In genomic region chr14:49767473-49768300, GRCh38 we compare ENCODE assay signal across 8 cellular contexts. TPM values are rescaled to one million over a fixed set of nuclear protein-coding genes. Genes with fewer than 3 reads are reported as not detected.
DNase-seq lines count a peak whose midpoint lies in the region; ATAC-seq and TF ChIP-seq lines count a peak whose summit lies in the region.

Gene KLHDC2 (plus strand): TSS chr14:49768153. CDS start chr14:49768469, 316 bp downstream.

- intact Hi-C loops in sciatic nerve (cut with DNase I), result loop anchor here (5.0 kb wide), 1 partner anchor 135 kb away; no protein-coding TSS in a partner anchor

- peak within 1 kb of the TSS; percentile 99 for H3K27ac ChIP-seq in 22Rv1

- TF ChIP-seq CTCF in 22Rv1 (IDR thresholded peaks at IDR 0.05), result peak; percentile 86

- ATAC-seq in GM18511 (IDR thresholded peaks at IDR 0.05; ENCODE audit: unreplicated experiment) (peak; percentile 94), HG03025 (IDR thresholded peaks at IDR 0.05; ENCODE audit: low FRiP score, unreplicated experiment) (peak; percentile 94), sciatic nerve (peak; percentile 93)

- DNase-seq in NCI-H2029 (lab: John Stamatoyannopoulos, UW) (peak; percentile 91), T1000 (lab: John Stamatoyannopoulos, UW) (peak; percentile 74), astrocyte of the hippocampus (ENCODE audit: low read depth, low spot score) (peak; percentile 97), hypothalamus (lab: John Stamatoyannopoulos, UW) (peak; percentile 22 to 91 (median 77)), sciatic nerve (ENCODE audit: low spot score) (peak; percentile 93)

RNA-seq across cellular contexts. Expression of gene KLHDC2, which starts in this region (rescaled TPM):
- total RNA-seq in sciatic nerve, result 58.9 TPM

Comparison
In these comparisons a context has a peak if more than half of its experiments do, and no peak if none do; other contexts are left out.
1. Peak in every context shown above with its lines: DNase-seq, ATAC-seq and H3K27ac ChIP-seq.